Comparison of ENCODE assay signal across 11 cellular contexts in the genomic region with DNA sequence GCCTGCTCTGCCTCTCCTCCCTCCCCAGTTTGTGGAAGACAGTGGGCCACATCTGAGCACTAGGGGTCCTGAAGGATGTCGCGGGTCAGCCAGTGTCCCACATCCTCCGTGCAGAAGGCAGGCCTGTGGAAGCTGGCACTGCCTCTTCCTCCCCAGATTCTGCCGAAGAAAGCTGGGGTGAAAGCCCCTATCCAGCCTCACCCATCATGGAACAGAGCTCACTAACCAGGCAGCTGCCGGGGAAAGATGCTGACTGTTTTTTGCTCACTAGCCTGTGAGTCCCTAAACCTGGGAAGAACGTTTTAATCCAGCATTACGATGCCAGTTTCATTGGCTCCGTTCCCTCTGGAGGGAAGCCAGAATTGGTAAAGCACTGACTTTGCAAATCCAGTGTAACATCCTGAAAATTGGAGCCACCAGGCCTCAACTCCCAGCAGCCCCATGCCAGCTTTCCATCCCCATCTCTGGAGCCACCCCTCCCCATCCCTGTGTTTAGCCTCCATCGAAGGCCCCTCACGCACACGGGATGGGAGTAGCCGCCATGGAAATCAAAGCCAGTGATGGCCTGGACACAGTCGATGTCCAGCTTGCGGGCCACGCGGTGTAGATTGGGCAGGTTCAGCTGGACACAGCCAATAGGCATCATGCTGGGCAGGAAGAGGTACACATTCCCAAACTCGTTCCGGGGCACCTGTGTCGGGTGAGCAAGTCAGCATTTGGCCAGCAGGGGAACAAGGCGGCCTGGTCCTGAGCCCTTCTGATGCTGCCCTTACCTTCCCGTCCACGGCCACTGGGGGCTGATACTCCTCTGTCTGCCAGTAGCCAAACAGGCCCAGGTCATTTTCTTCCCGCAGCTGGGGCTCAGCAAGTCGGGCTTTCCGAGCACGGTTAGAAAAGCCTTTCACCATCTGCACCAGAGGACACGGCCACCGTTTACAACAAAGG. TPM values are rescaled to one million over a fixed set of nuclear protein-coding genes. Genes with fewer than 3 reads are reported as not detected.
DNase-seq lines count a peak whose midpoint lies in the region; ATAC-seq and TF ChIP-seq lines count a peak whose summit lies in the region.
"Had no signal": no experiment of that assay in that cellular context is flagged by ENCODE, and none has a peak within 500 bp of the region (broad histone marks: within the 10 kb centered on the region; RNA-seq: fewer than 3 reads in every experiment).

No MANE protein-coding gene starts in this region.

- H3K4me3 ChIP-seq in Panc1 (ENCODE audit: low read depth in 2 of 2, low read length in 2 of 2) (no peak overlapping the region), fibroblast of the aortic adventitia (ENCODE audit: low read depth, low read length) (no peak overlapping the region), hepatocyte (no peak overlapping the region)
- H3K4me3 ChIP-seq: left ventricle myocardium inferior had no signal

- H3K9me3 ChIP-seq in Panc1 (ENCODE audit: control insufficient read depth, insufficient read depth, low read depth, low read length) (no peaks in the 10 kb centered on the region), hepatocyte (ENCODE audit: low read depth) (no peaks in the 10 kb centered on the region)
- H3K9me3 ChIP-seq: left ventricle myocardium inferior had no signal

- no peak overlapping the region for H3K27ac ChIP-seq in Panc1 (ENCODE audit: low read length)
- no peak overlapping the region for H3K27ac ChIP-seq in hepatocyte
- H3K27ac ChIP-seq: left ventricle myocardium inferior had no signal

- no peak for ATAC-seq in Panc1
- ATAC-seq in stimulated activated effector memory CD8-positive, alpha-beta T cell treated with anti-CD3 and anti-CD28 coated beads, Interleukin-12 subunit alpha, Interleukin-12 subunit beta, amount 100 ng/mL, for 72 hours, result no peak
- ATAC-seq in GM18873 (IDR thresholded peaks at IDR 0.05; ENCODE audit: low FRiP score, unreplicated experiment), result no peak

- intact Hi-C loops in Panc1 (cut with micrococcal nuclease; ENCODE audit: unreplicated experiment), result no loop called here

- H3K4me1 ChIP-seq in Panc1 (ENCODE audit: control insufficient read depth, insufficient read depth, low read length) (peaks cover 23% of the 10 kb centered on the region), hepatocyte (ENCODE audit: insufficient read depth) (peaks cover 19% of the 10 kb centered on the region)

- peaks cover 28% of the 10 kb centered on the region for H3K4me1 Mint-ChIP-seq in stimulated activated effector memory CD8-positive, alpha-beta T cell treated with anti-CD3 and anti-CD28 coated beads, Interleukin-12 subunit alpha, Interleukin-12 subunit beta, amount 100 ng/mL, for 72 hours

- 89% methylated on average over 28 of the region's 28 CpGs for WGBS in hepatocyte (ENCODE audit: low lambda C conversion rate, missing lambda C conversion rate)

- H4K20me1 ChIP-seq in hepatocyte (ENCODE audit: insufficient read depth, poor library complexity, severe bottlenecking), result no peaks in the 10 kb centered on the region

- in situ Hi-C loops in Panc1 (cut with HindIII; ENCODE audit: low pct_unique_long_range_greater_than_20kb, low sequenced_read_pairs), result no loop called here

- no peaks in the 10 kb centered on the region for H3K27me3 ChIP-seq in Panc1 (ENCODE audit: control insufficient read depth, insufficient read depth, low read length)
- H3K27me3 ChIP-seq in hepatocyte, result no peaks in the 10 kb centered on the region

- no TSS peak for BruUV-seq in Panc1 (replicated peaks; lab: Mats Ljungman, UMichigan)

- CTCF ChIA-PET in Panc1 (lab: Charles Lee), result no interaction called here

- no peak overlapping the region for H3K4me3 Mint-ChIP-seq in stimulated activated effector memory CD8-positive, alpha-beta T cell treated with anti-CD3 and anti-CD28 coated beads, Interleukin-12 subunit alpha, Interleukin-12 subunit beta, amount 100 ng/mL, for 72 hours

- H3K9me3 Mint-ChIP-seq in stimulated activated effector memory CD8-positive, alpha-beta T cell treated with anti-CD3 and anti-CD28 coated beads, Interleukin-12 subunit alpha, Interleukin-12 subunit beta, amount 100 ng/mL, for 72 hours, result no peaks in the 10 kb centered on the region

- DNase-seq in NCI-H82 (lab: John Stamatoyannopoulos, UW) (peak; percentile 18), NCI-H82 treated with DMSO at 0.1 percent for 48 hours (lab: John Stamatoyannopoulos, UW; ENCODE audit: unreplicated experiment) (no peak), Panc1 (ENCODE audit: low read depth, low spot score) (no peak), fibroblast of the aortic adventitia (ENCODE audit: low read depth) (no peak), nucleus accumbens (lab: John Stamatoyannopoulos, UW) (no peak), hepatocyte (ENCODE audit: low spot score) (no peak)
- no peak for DNase-seq in stimulated activated effector memory CD8-positive, alpha-beta T cell treated with anti-CD3 and anti-CD28 coated beads, Interleukin-12 subunit alpha, Interleukin-12 subunit beta, amount 100 ng/mL, for 72 hours (ENCODE audit: low spot score in 2 of 2)
- DNase-seq: left ventricle myocardium inferior, NCI-H2107, SW 1271 had no signal

- no peaks in the 10 kb centered on the region for H3K79me2 ChIP-seq in hepatocyte

- no peaks in the 10 kb centered on the region for H3K9me2 ChIP-seq in hepatocyte (replicated peaks; ENCODE audit: insufficient read depth)

- H3K4me2 ChIP-seq in hepatocyte, result no peak overlapping the region

- peak; percentile 45 for TF ChIP-seq CTCF in Panc1 (IDR thresholded peaks at IDR 0.05)
- TF ChIP-seq CTCF in fibroblast of the aortic adventitia (IDR thresholded peaks at IDR 0.05; ENCODE audit: insufficient read depth, low read length), result peak; percentile 11
- TF ChIP-seq CTCF in hepatocyte (IDR thresholded peaks at IDR 0.05; ENCODE audit: poor library complexity), result no peak

- peak overlapping the region; percentile 97 for H3K27ac Mint-ChIP-seq in stimulated activated effector memory CD8-positive, alpha-beta T cell treated with anti-CD3 and anti-CD28 coated beads, Interleukin-12 subunit alpha, Interleukin-12 subunit beta, amount 100 ng/mL, for 72 hours

- no peak overlapping the region for H2AFZ ChIP-seq in hepatocyte

- H3K36me3 ChIP-seq in Panc1 (ENCODE audit: control insufficient read depth, insufficient read depth, low read length) (no peaks in the 10 kb centered on the region; the same call in 1 of the 2 replicates), hepatocyte (replicated peaks; ENCODE audit: insufficient read depth, low read depth) (no peaks in the 10 kb centered on the region)

- POLR2A ChIA-PET in Panc1 (lab: Charles Lee), result no interaction called here

- peaks cover 59% of the 10 kb centered on the region for H3K36me3 Mint-ChIP-seq in stimulated activated effector memory CD8-positive, alpha-beta T cell treated with anti-CD3 and anti-CD28 coated beads, Interleukin-12 subunit alpha, Interleukin-12 subunit beta, amount 100 ng/mL, for 72 hours

RNA-seq across cellular contexts. Expression of a gene that starts 23.5 kb away (rescaled TPM):
- 51.2 TPM for total RNA-seq in Panc1 (2021; ENCODE audit: unreplicated experiment)
- 47.3 TPM for polyA plus RNA-seq in Panc1 (2012; ENCODE audit: insufficient read length)
- 109 and 134 TPM in 2 replicates for total RNA-seq in fibroblast of the aortic adventitia (ENCODE audit: low replicate concordance)
- 66.4 and 73.1 TPM in 2 replicates for total RNA-seq in hepatocyte
- polyA plus RNA-seq in hepatocyte, result 52.7 and 59.4 TPM in 2 replicates

RNA-seq across cellular contexts. Expression of a gene that starts 23.6 kb away (rescaled TPM):
- total RNA-seq in Panc1 (2021; ENCODE audit: unreplicated experiment) (13.8 TPM), fibroblast of the aortic adventitia (ENCODE audit: low replicate concordance) (3.8 and 12.7 TPM in 2 replicates), hepatocyte (14.6 and 15.2 TPM in 2 replicates)
- 8.9 TPM for polyA plus RNA-seq in Panc1 (2012; ENCODE audit: insufficient read length)
- polyA plus RNA-seq in hepatocyte, result 21.8 and 22.8 TPM in 2 replicates

RNA-seq across cellular contexts. Expression of a gene that starts 30.1 kb away (rescaled TPM):
- total RNA-seq in Panc1 (2021; ENCODE audit: unreplicated experiment) (15.1 TPM), fibroblast of the aortic adventitia (ENCODE audit: low replicate concordance) (61.6 and 186 TPM in 2 replicates), hepatocyte (28.6 and 29.5 TPM in 2 replicates)
- 13.9 TPM for polyA plus RNA-seq in Panc1 (2012; ENCODE audit: insufficient read length)
- 27.3 and 27.4 TPM in 2 replicates for polyA plus RNA-seq in hepatocyte

RNA-seq across cellular contexts. Expression of a gene that starts 30.3 kb away (rescaled TPM):
- total RNA-seq in Panc1 (2021; ENCODE audit: unreplicated experiment), result 11.9 TPM
- polyA plus RNA-seq in Panc1 (2012; ENCODE audit: insufficient read length), result 6.0 TPM
- 5.6 and 15.6 TPM in 2 replicates for total RNA-seq in fibroblast of the aortic adventitia (ENCODE audit: low replicate concordance)
- 10.5 and 12.4 TPM in 2 replicates for total RNA-seq in hepatocyte
- 22.1 and 26.4 TPM in 2 replicates for polyA plus RNA-seq in hepatocyte
